ENCODE assay signal across 1 cellular context in genomic region chr14:20608383-20609095, GRCh38.
TF ChIP-seq lines count a peak whose summit lies in the region.

No MANE protein-coding gene starts in this region.

TF ChIP-seq in HCT116, 20 proteins besides CTCF, POLR2A, EP300 and RAD21:
- no peak for TF ChIP-seq YY1 (IDR thresholded peaks at IDR 0.05; ENCODE audit: extremely low read depth, insufficient replicate concordance, low read depth, low read length)
- TF ChIP-seq ELF1 (IDR thresholded peaks at IDR 0.05; ENCODE audit: borderline replicate concordance, low read depth) = no peak
